ENCODE assay signal across 19 cellular contexts in the genomic region with DNA sequence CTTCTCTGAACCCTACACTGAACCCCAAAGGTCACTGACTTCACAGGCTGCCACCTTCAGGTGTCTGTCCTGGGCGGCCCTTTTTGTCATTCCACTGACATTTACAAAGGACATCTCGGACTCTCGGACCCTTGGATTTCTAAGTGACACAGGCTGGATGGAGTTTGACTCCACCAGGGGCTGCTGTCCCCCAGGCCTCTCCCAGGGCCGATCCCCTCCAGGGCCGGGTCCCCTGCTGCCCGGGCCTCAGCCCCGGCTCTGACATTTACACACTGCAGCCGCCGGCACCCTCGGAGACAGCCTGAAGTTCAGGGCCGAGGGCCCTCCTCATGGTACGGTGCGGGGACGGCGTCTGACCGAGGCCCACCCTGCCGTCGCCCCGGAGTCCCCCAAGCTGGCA. TPM values are rescaled to one million over a fixed set of nuclear protein-coding genes. Genes with fewer than 3 reads are reported as not detected.
DNase-seq lines count a peak whose midpoint lies in the region; ATAC-seq and TF ChIP-seq lines count a peak whose summit lies in the region.
"Had no signal": no experiment of that assay in that cellular context is flagged by ENCODE, and none has a peak within 500 bp of the region (broad histone marks: within the 10 kb centered on the region; RNA-seq: fewer than 3 reads in every experiment).

No MANE protein-coding gene starts in this region.

- no peak overlapping the region for H3K9ac ChIP-seq in rectal smooth muscle tissue (ENCODE audit: low read length)
- H3K9ac ChIP-seq: BLaER1 had no signal

- ATAC-seq in gastroesophageal sphincter (no peak), GM21515 (IDR thresholded peaks at IDR 0.05; ENCODE audit: unreplicated experiment) (no peak)

- POLR2A ChIA-PET in HEK293 (lab: Yijun Ruan, JAX), result interaction anchor here (1.6 kb wide), 1 partner anchor 14 kb away, joined by 4 read pairs; no protein-coding TSS in a partner anchor

- CTCF ChIA-PET in HEK293 (lab: Yijun Ruan, JAX), result no interaction called here

- no peaks in the 10 kb centered on the region for H3K36me3 ChIP-seq in HEK293 (ENCODE audit: control insufficient read depth in 2 of 2, insufficient read depth in 1 of 2, low read length in 2 of 2)
- H3K36me3 ChIP-seq in gastroesophageal sphincter, result no peaks in the 10 kb centered on the region
- no peaks in the 10 kb centered on the region for H3K36me3 ChIP-seq in rectal smooth muscle tissue (ENCODE audit: control insufficient read depth, insufficient read depth, low read length)
- no peaks in the 10 kb centered on the region for H3K36me3 ChIP-seq in transverse colon
- H3K36me3 ChIP-seq: BLaER1, HAP-1 had no signal

- H3K27ac ChIP-seq in HEK293 (ENCODE audit: extremely low read depth, low read depth, low read length) (no peak overlapping the region), gastroesophageal sphincter (peak overlapping the region in 3 of 4 donors; percentile 86 to 95 (median 94)), rectal smooth muscle tissue (ENCODE audit: low read depth, low read length) (peak overlapping the region; percentile 98), transverse colon (peak overlapping the region in 3 of 4 donors; percentile 82 to 92 (median 83))
- H3K27ac ChIP-seq: BLaER1, HL-60 had no signal

- 60 to 71% methylated on average over 1 to 3 of the region's 19 CpGs for WGBS in gastroesophageal sphincter (ENCODE audit: low coverage in 1 of 2), 2 donors
- WGBS in transverse colon (ENCODE audit: low coverage in 1 of 2), 2 donors, result 78% methylated on average over 19 of the region's 19 CpGs; no CpG with 5 or more reads in 1 of the 2 donors

- TF ChIP-seq EP300 in gastroesophageal sphincter (IDR thresholded peaks at IDR 0.05), result no peak
- TF ChIP-seq EP300 in transverse colon (IDR thresholded peaks at IDR 0.05; ENCODE audit: low read depth), result no peak

- in situ Hi-C loops in transverse colon (cut with MboI; ENCODE audit: low pct_ligation_motif_present in 1 of 4, low pct_unique_long_range_greater_than_20kb in 1 of 4, low sequenced_read_pairs in 3 of 4), result no loop called here

- intact Hi-C loops in transverse colon (cut with DNase I; ENCODE audit: low total_unique reads), result no loop called here

- no peaks in the 10 kb centered on the region for H3K9me3 ChIP-seq in HEK293 (ENCODE audit: control insufficient read depth, insufficient read depth, low read depth, low read length)
- no peaks in the 10 kb centered on the region for H3K9me3 ChIP-seq in gastroesophageal sphincter
- no peaks in the 10 kb centered on the region for H3K9me3 ChIP-seq in transverse colon
- H3K9me3 ChIP-seq: BLaER1, HAP-1 had no signal

- no peak for TF ChIP-seq POLR2A in gastroesophageal sphincter (IDR thresholded peaks at IDR 0.05)
- TF ChIP-seq POLR2A in transverse colon (IDR thresholded peaks at IDR 0.05), result no peak

- H3K4me1 ChIP-seq in HEK293 (ENCODE audit: control insufficient read depth, insufficient read depth, low read length) (no peaks in the 10 kb centered on the region), gastroesophageal sphincter (peaks cover 0 to 100% (median 24%) of the 10 kb centered on the region in 3 donors), rectal smooth muscle tissue (ENCODE audit: control insufficient read depth, insufficient read depth, low read length) (peaks cover 38% of the 10 kb centered on the region), transverse colon (peaks cover 6 to 32% (median 20%) of the 10 kb centered on the region in 4 donors)
- H3K4me1 ChIP-seq: HAP-1 had no signal

- DNase-seq in transverse colon, result no peak
- no peak for DNase-seq in NCI-H2081 treated with DMSO at 0.1 percent for 48 hours (lab: John Stamatoyannopoulos, UW)
- DNase-seq in NCI-H69 (lab: John Stamatoyannopoulos, UW), result no peak
- DNase-seq: 8988T; CD4-positive, alpha-beta memory T cell; DMS153; DMS79; GDM1 had no signal

- H3K27me3 ChIP-seq in gastroesophageal sphincter (peaks cover 2% of the 10 kb centered on the region), rectal smooth muscle tissue (ENCODE audit: control insufficient read depth, insufficient read depth, low read length) (no peaks in the 10 kb centered on the region), transverse colon (peaks cover 8% of the 10 kb centered on the region)

- no peak for TF ChIP-seq CTCF in HEK293 (tag by site-specific recombination; IDR thresholded peaks at IDR 0.05)
- no peak for TF ChIP-seq CTCF in gastroesophageal sphincter (IDR thresholded peaks at IDR 0.05)
- no peak for TF ChIP-seq CTCF in transverse colon (IDR thresholded peaks at IDR 0.05)

- H3K4me3 ChIP-seq in HEK293 (ENCODE audit: low read depth, low read length) (no peak overlapping the region), gastroesophageal sphincter (no peak overlapping the region), rectal smooth muscle tissue (ENCODE audit: low read length) (no peak overlapping the region), transverse colon (no peak overlapping the region)
- H3K4me3 ChIP-seq: BLaER1, HAP-1 had no signal

TF ChIP-seq in HEK293, 187 proteins besides CTCF, POLR2A, EP300 and RAD21:
- TF ChIP-seq ZNF10 (tag by site-specific recombination; IDR thresholded peaks at IDR 0.05), result 0 out of 2 replicates have a peak, but pooled peaks have one; percentile 21
- TF ChIP-seq, protein P1, sequence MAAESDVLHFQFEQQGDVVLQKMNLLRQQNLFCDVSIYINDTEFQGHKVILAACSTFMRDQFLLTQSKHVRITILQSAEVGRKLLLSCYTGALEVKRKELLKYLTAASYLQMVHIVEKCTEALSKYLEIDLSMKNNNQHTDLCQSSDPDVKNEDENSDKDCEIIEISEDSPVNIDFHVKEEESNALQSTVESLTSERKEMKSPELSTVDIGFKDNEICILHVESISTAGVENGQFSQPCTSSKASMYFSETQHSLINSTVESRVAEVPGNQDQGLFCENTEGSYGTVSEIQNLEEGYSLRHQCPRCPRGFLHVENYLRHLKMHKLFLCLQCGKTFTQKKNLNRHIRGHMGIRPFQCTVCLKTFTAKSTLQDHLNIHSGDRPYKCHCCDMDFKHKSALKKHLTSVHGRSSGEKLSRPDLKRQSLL (tag by site-specific recombination; IDR thresholded peaks at IDR 0.05), result no peak

RNA-seq across cellular contexts. Expression of a gene that starts 24.1 kb away (rescaled TPM):
- 100 to 1,000 TPM; 133 to 330 (median 173) TPM for total RNA-seq in gastroesophageal sphincter
- 10 to 100 TPM; 17.0 to 63.6 (median 39.5) TPM for total RNA-seq in transverse colon
- total RNA-seq: HT1080 had no signal

RNA-seq across cellular contexts. Expression of a gene that starts 48.0 kb away (rescaled TPM):
- total RNA-seq in gastroesophageal sphincter (1 to 10 TPM in 1 of 4 donors, under 1 TPM in 1, not detected in 2; 0.31 to 3.0 TPM), transverse colon (10 to 100 TPM in 3 of 4 donors, not detected in 1; 20.9 to 41.0 (median 24.0) TPM)
- total RNA-seq: A673; CD4-positive, alpha-beta memory T cell; H1; HT1080 had no signal

RNA-seq across cellular contexts. Expression of a gene that starts 52.9 kb away (rescaled TPM):
- 100 to 1,000 TPM in 2 of 4 donors, 10 to 100 TPM in 2; 27.8 to 142 (median 91.8) TPM for total RNA-seq in gastroesophageal sphincter
- total RNA-seq in transverse colon, result 10 to 100 TPM; 12.5 to 35.2 (median 24.8) TPM
- total RNA-seq: CD4-positive, alpha-beta memory T cell; Daoy; H1; HT1080 had no signal
